ENCODE assay signal across 8 cellular contexts in genomic region chr2:183037281-183037659, GRCh38. TPM values are rescaled to one million over a fixed set of nuclear protein-coding genes. Genes with fewer than 3 reads are reported as not detected.
DNase-seq lines count a peak whose midpoint lies in the region; ATAC-seq and TF ChIP-seq lines count a peak whose summit lies in the region.

No MANE protein-coding gene starts in this region.

- no peaks in the 10 kb centered on the region for H3K9me2 ChIP-seq in OCI-LY7 (ENCODE audit: insufficient read depth, low read length)

- no peaks in the 10 kb centered on the region for H3K27me3 ChIP-seq in dorsolateral prefrontal cortex

- peaks cover 15% of the 10 kb centered on the region; the same call in 1 of the 2 replicates for H4K20me1 ChIP-seq in OCI-LY7 (ENCODE audit: insufficient read depth, low read length)

- H3K27ac ChIP-seq in OCI-LY7 (ENCODE audit: low read depth, low read length, poor library complexity, severe bottlenecking) (no peak overlapping the region), dorsolateral prefrontal cortex (peak overlapping the region; percentile 58 to 99 (median 95)), mesodermal cell (ENCODE audit: low read depth, low read length, severe bottlenecking) (peak overlapping the region; percentile 95)

- BruUV-seq in OCI-LY7 (replicated peaks; lab: Mats Ljungman, UMichigan): no TSS peak

- H3K4me3 ChIP-seq in OCI-LY7 (ENCODE audit: low read depth, low read length, poor library complexity, severe bottlenecking) (no peak overlapping the region), dorsolateral prefrontal cortex (peak overlapping the region; percentile 52 to 93 (median 81)), mesodermal cell (ENCODE audit: extremely low read depth, insufficient read depth, low read length, poor library complexity, severe bottlenecking) (peak overlapping the region; percentile 70)

- WGBS in mesodermal cell (ENCODE audit: insufficient coverage in 2 of 2), 2 experiments: 0% methylated on average over 1 of the region's 4 CpGs

- peak overlapping the region; percentile 22; the same call in 1 of the 2 replicates for H3K4me2 ChIP-seq in OCI-LY7 (ENCODE audit: low read length)

- H3K4me1 ChIP-seq in OCI-LY7 (ENCODE audit: insufficient read depth, low read length, poor library complexity, severe bottlenecking) (peaks cover 26% of the 10 kb centered on the region), mesodermal cell (ENCODE audit: control insufficient read depth, insufficient read depth, low read length, poor library complexity, severe bottlenecking) (peaks cover 11% of the 10 kb centered on the region)

- intact Hi-C loops in OCI-LY7 (cut with micrococcal nuclease; ENCODE audit: unreplicated experiment) (no loop called here), dorsolateral prefrontal cortex (cut with DNase I) (loop anchor here (5.0 kb wide), 1 partner anchor 85 kb away; the partner anchor contains the start of gene NUP35 (in 2 of the 2))

- H3K79me2 ChIP-seq in OCI-LY7 (ENCODE audit: insufficient read depth, low read depth, low read length): no peaks in the 10 kb centered on the region

- DNase-seq in DMS79 treated with DMSO at 0.1 percent for 48 hours (lab: John Stamatoyannopoulos, UW) (peak; percentile 68), DMS79 (lab: John Stamatoyannopoulos, UW) (no peak), OCI-LY7 (ENCODE audit: low spot score) (no peak), dorsolateral prefrontal cortex (no peak), NCI-H524 treated with DMSO at 0.1 percent for 48 hours (lab: John Stamatoyannopoulos, UW) (no peak), NCI-H446 treated with DMSO at 0.1 percent for 48 hours (lab: John Stamatoyannopoulos, UW) (no peak)

- TF ChIP-seq CTCF in OCI-LY7 (conservative IDR thresholded peaks at IDR 0.05; ENCODE audit: low read length) (no peak), dorsolateral prefrontal cortex (IDR thresholded peaks at IDR 0.05 in 54 of 56, conservative IDR thresholded peaks at IDR 0.05 in 2 of 56; ENCODE audit: low read depth in 1 of 56, partially characterized antibody in 56 of 56) (peak in 1 of 56 donors; percentile 10)

- no peak overlapping the region for H2AFZ ChIP-seq in OCI-LY7 (ENCODE audit: low read length)

- CTCF ChIA-PET in OCI-LY7 (lab: Charles Lee; ENCODE audit: unreplicated experiment): no interaction called here

- no peak for ATAC-seq in HG02870 (IDR thresholded peaks at IDR 0.05; ENCODE audit: unreplicated experiment)

- no peaks in the 10 kb centered on the region for H3K36me3 ChIP-seq in OCI-LY7 (ENCODE audit: insufficient read depth, low read length)
- H3K36me3 ChIP-seq in mesodermal cell (ENCODE audit: control insufficient read depth, insufficient read depth, low read length): no peaks in the 10 kb centered on the region

- H3K9me3 ChIP-seq in OCI-LY7 (ENCODE audit: low read length) (no peaks in the 10 kb centered on the region), mesodermal cell (ENCODE audit: control insufficient read depth, low read length) (no peaks in the 10 kb centered on the region)

- POLR2A ChIA-PET in OCI-LY7 (lab: Charles Lee): no interaction called here

RNA-seq across cellular contexts. Expression of gene NCKAP1, which starts 1.0 kb away (rescaled TPM):
- 0.06 TPM in 1 of 2 replicates, not detected in the other for total RNA-seq in OCI-LY7 (2014; rRNA removed; shearing (Covaris generic))
- 0.55 and 1.7 TPM in 2 replicates for total RNA-seq in OCI-LY7 (2022)
- 100 to 1,000 TPM; 121 to 310 (median 210) TPM for total RNA-seq in dorsolateral prefrontal cortex
- 151 TPM for polyA plus RNA-seq in mesodermal cell (2013, experiment 1 of 2)
- 160 TPM for polyA plus RNA-seq in mesodermal cell (2013, experiment 2 of 2)

RNA-seq across cellular contexts. Expression of gene DUSP19, which starts 41.3 kb away (rescaled TPM):
- total RNA-seq in OCI-LY7 (2014; rRNA removed; shearing (Covaris generic)): 1.0 and 1.2 TPM in 2 replicates
- total RNA-seq in OCI-LY7 (2022) (3.9 and 4.0 TPM in 2 replicates), dorsolateral prefrontal cortex (10 to 100 TPM in 82 of 120 experiments, 1 to 10 TPM in 38; 5.2 to 20.4 (median 11.3) TPM)
- polyA plus RNA-seq in mesodermal cell (2013, experiment 1 of 2): 1.6 TPM
- 1.3 TPM for polyA plus RNA-seq in mesodermal cell (2013, experiment 2 of 2)

Comparison
In these comparisons a context has a peak if more than half of its experiments do, and no peak if none do; other contexts are left out.
1. RNA of gene NCKAP1, which starts 1.0 kb away (total RNA-seq): 121 to 310 TPM in dorsolateral prefrontal cortex; 0.06 to 1.7 TPM in OCI-LY7; every median in the first group is over 10 times any median in the second.